21 cellular contexts compared by ENCODE assay signal in genomic region chr3:12234906-12235305, GRCh38.
"Had no signal": no experiment of that assay in that cellular context is flagged by ENCODE, and none has a peak within 500 bp of the region (broad histone marks: within the 10 kb centered on the region; RNA-seq: fewer than 3 reads in every experiment).

No MANE protein-coding gene starts in this region.

- H3K27ac ChIP-seq: foreskin keratinocyte, heart right ventricle, left lung, lower lobe of right lung, parathyroid adenoma, prostate gland, thoracic aorta, transverse colon had no signal

- H3K27ac Mint-ChIP-seq: naive B cell; stimulated activated naive B cell treated with anti-CD40 and anti-IgM and Interleukin-4, amounts not matched to agents 10 μg/mL and 1 μg/mL and 100 μg/mL, for 72 hours; stimulated activated naive CD8-positive, alpha-beta T cell treated with anti-CD3 and anti-CD28 coated beads, Interleukin-15, amount 100 ng/mL, for 72 hours had no signal

- H3K27me3 ChIP-seq: heart right ventricle, left lung, transverse colon had no signal

- H3K4me3 ChIP-seq: heart right ventricle, left lung, lower lobe of right lung, prostate gland had no signal

- H3K9me3 ChIP-seq: heart right ventricle, left lung, lower lobe of right lung, prostate gland, thoracic aorta, transverse colon had no signal

- H3K4me1 ChIP-seq: prostate gland had no signal

- H3K36me3 Mint-ChIP-seq: naive B cell; stimulated activated naive B cell treated with anti-CD40 and anti-IgM and Interleukin-4, amounts not matched to agents 10 μg/mL and 1 μg/mL and 100 μg/mL, for 72 hours had no signal

- H3K9ac ChIP-seq: parathyroid adenoma had no signal

- H2AFZ ChIP-seq: parathyroid adenoma had no signal

- H3K79me2 ChIP-seq: parathyroid adenoma had no signal

- H3K4me1 Mint-ChIP-seq: naive B cell, nephron had no signal

- H3K36me3 ChIP-seq: heart right ventricle, left lung, lower lobe of right lung, prostate gland, thoracic aorta, transverse colon had no signal

- H3K4me3 Mint-ChIP-seq: naive B cell; nephron; stimulated activated naive B cell treated with anti-CD40 and anti-IgM and Interleukin-4, amounts not matched to agents 10 μg/mL and 1 μg/mL and 100 μg/mL, for 72 hours; stimulated activated naive CD8-positive, alpha-beta T cell treated with anti-CD3 and anti-CD28 coated beads, Interleukin-15, amount 100 ng/mL, for 72 hours had no signal

- H3K9me3 Mint-ChIP-seq: nephron had no signal

- FAIRE-seq: endometrium, keratinocyte had no signal

- ATAC-seq: foreskin keratinocyte; heart right ventricle; left lung; lower lobe of right lung; sciatic nerve; stimulated activated naive CD8-positive, alpha-beta T cell treated with anti-CD3 and anti-CD28 coated beads, Interleukin-15, amount 100 ng/mL, for 72 hours had no signal

- DNase-seq: effector memory CD4-positive, alpha-beta T cell; foreskin keratinocyte; heart right ventricle; left lung; lower lobe of right lung; midbrain; naive B cell; occipital lobe; stimulated activated CD4-positive, alpha-beta T cell treated with anti-CD3 and anti-CD28 coated beads, Interleukin-2, amount 100 ng/mL, for 24 hours; stimulated activated CD4-positive, alpha-beta T cell treated with anti-CD3 and anti-CD28 coated beads, Interleukin-4, amount 100 ng/mL, for 4 hours; stimulated activated naive B cell treated with anti-CD40 and anti-IgM and Interleukin-4, amounts not matched to agents 10 μg/mL and 1 μg/mL and 100 μg/mL, for 72 hours; stimulated activated naive CD8-positive, alpha-beta T cell treated with anti-CD3 and anti-CD28 coated beads, Interleukin-15, amount 100 ng/mL, for 72 hours; substantia nigra; transverse colon had no signal
